In the genomic region with DNA sequence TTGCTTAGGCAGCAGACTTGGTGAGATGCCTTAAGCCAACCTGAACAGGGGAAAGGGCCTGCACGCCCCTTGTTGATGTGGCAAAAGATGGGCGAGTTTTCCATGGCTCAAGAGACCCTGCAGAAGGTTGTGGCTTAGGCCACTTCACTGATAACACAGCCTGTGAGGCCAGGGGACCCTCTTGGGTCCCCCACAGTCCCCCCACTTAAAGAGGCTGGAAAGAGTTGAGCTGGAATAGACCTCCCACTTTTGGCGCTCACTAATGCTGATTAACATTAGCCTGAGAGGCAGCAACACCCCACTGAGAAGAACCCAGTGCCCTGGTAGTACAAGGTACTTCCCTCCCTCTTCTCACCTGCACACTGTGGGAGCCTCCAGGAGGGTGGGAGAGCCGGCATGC, we compare ENCODE assay signal across 21 cellular contexts.
"Had no signal": no experiment of that assay in that cellular context is flagged by ENCODE, and none has a peak within 500 bp of the region (broad histone marks: within the 10 kb centered on the region; RNA-seq: fewer than 3 reads in every experiment).

No MANE protein-coding gene starts in this region.

- H3K36me3 ChIP-seq: esophagus squamous epithelium, gastroesophageal sphincter, left ventricle myocardium inferior, lower lobe of right lung, neutrophil, stomach, thoracic aorta, transverse colon had no signal

- ATAC-seq: effector memory CD8-positive, alpha-beta T cell; gastroesophageal sphincter; left cardiac atrium; lower lobe of right lung; naive thymus-derived CD4-positive, alpha-beta T cell; right cardiac atrium had no signal

- DNase-seq: effector memory CD8-positive, alpha-beta T cell; esophagus squamous epithelium; foreskin fibroblast; glutamatergic neuron; kidney; left cardiac atrium; left ventricle myocardium inferior; lower lobe of right lung; naive thymus-derived CD4-positive, alpha-beta T cell; nephron progenitor cell; right cardiac atrium; small intestine; stimulated activated CD4-positive, alpha-beta T cell treated with anti-CD3 and anti-CD28 coated beads, Interleukin-12 subunit alpha, Interleukin-12 subunit beta, amount 100 ng/mL, for 4 hours; stimulated activated naive CD4-positive, alpha-beta T cell; stomach; substantia nigra; transverse colon had no signal

- H3K27ac ChIP-seq: esophagus squamous epithelium, gastroesophageal sphincter, left ventricle myocardium inferior, lower lobe of right lung, neutrophil, stomach, thoracic aorta, transverse colon had no signal

- H3K9me3 Mint-ChIP-seq: effector memory CD8-positive, alpha-beta T cell; memory B cell had no signal

- H3K4me3 ChIP-seq: esophagus squamous epithelium, gastroesophageal sphincter, left ventricle myocardium inferior, lower lobe of right lung, stomach, thoracic aorta, transverse colon had no signal

- H3K4me1 ChIP-seq: esophagus squamous epithelium, gastroesophageal sphincter, left ventricle myocardium inferior, lower lobe of right lung, stomach, transverse colon had no signal

- H3K4me1 Mint-ChIP-seq: memory B cell; naive thymus-derived CD4-positive, alpha-beta T cell had no signal

- H3K9me3 ChIP-seq: esophagus squamous epithelium, lower lobe of right lung, neutrophil, thoracic aorta, transverse colon had no signal

- H3K27ac Mint-ChIP-seq: effector memory CD8-positive, alpha-beta T cell; memory B cell; naive thymus-derived CD4-positive, alpha-beta T cell; nephron progenitor cell had no signal

- H3K4me3 Mint-ChIP-seq: effector memory CD8-positive, alpha-beta T cell; memory B cell; naive thymus-derived CD4-positive, alpha-beta T cell; nephron progenitor cell had no signal

- H3K36me3 Mint-ChIP-seq: memory B cell; naive thymus-derived CD4-positive, alpha-beta T cell had no signal
